ENCODE assay signal across 17 cellular contexts in the genomic region with DNA sequence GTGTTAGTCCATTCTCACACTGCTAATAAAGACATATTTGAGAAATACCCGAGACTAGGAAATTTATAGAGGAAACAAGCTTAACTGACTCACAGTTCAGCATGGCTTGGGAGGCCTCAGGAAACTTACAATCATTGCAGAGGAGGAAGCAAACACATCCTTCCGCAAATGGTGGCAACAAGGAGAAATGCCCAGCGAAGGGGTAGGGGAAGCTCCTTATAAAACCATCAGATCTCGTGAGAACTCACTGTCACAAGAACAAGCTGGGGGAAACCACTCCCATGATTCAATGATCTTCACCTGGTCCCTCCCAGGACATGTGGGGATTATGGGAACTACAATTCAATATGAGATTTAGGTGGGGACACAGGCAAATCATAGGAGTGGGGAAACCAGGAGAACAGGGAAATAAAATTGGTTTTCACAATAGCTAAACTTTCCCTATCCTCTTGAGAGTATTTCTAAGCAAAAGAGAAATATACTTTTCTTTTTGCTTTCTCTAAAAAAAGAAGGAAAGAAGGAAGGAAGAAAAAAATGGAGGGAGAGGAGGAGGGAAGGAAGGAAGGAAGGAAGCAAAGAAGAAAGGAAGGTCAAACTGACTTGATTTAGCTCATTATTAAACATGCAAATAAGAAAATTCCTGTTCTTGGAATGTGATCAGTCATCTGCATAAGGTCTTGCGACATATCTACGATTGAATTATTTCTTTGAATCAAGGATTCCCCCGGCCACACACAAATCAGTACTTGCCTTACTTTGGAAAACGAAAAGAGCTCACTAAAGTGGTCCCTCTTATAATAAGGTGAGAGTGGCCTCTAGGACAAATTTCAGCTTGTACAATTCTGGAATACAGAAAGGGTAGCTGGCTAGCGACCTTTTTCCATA.
DNase-seq lines count a peak whose midpoint lies in the region; ATAC-seq and TF ChIP-seq lines count a peak whose summit lies in the region.
"Had no signal": no experiment of that assay in that cellular context is flagged by ENCODE, and none has a peak within 500 bp of the region (broad histone marks: within the 10 kb centered on the region; RNA-seq: fewer than 3 reads in every experiment).

No MANE protein-coding gene starts in this region.

- H3K27me3 ChIP-seq in mammary epithelial cell (ENCODE audit: insufficient read depth, low read length): no peaks in the 10 kb centered on the region
- H3K27me3 ChIP-seq in left lung: no peaks in the 10 kb centered on the region
- no peaks in the 10 kb centered on the region for H3K27me3 ChIP-seq in upper lobe of right lung
- H3K27me3 ChIP-seq: brain microvascular endothelial cell, SJSA1 had no signal

- ATAC-seq in activated naive CD8-positive, alpha-beta T cell treated with anti-CD3 and anti-CD28 coated beads, Interleukin-2, amount 10 ng/mL, durations not matched to agents 7 days and 5 days (ENCODE audit: low read depth): no peak
- ATAC-seq in left lung (peak; percentile 32), upper lobe of right lung (peak; percentile 29), GM18858 (IDR thresholded peaks at IDR 0.05; ENCODE audit: unreplicated experiment) (no peak)
- ATAC-seq: sciatic nerve had no signal

- H3K79me2 ChIP-seq in mammary epithelial cell (ENCODE audit: insufficient read depth, low read length): no peaks in the 10 kb centered on the region

- no TSS peak for BruUV-seq in mammary epithelial cell (replicated peaks; lab: Mats Ljungman, UMichigan)

- H3K27ac Mint-ChIP-seq in activated naive CD8-positive, alpha-beta T cell treated with anti-CD3 and anti-CD28 coated beads, Interleukin-2, amount 10 ng/mL, durations not matched to agents 7 days and 5 days: peak overlapping the region; percentile 35
- H3K27ac Mint-ChIP-seq in activated naive CD8-positive, alpha-beta T cell treated with anti-CD3 and anti-CD28 coated beads for 36 hours: no peak overlapping the region

- H3K4me1 ChIP-seq in mammary epithelial cell (ENCODE audit: insufficient read depth, low read length) (peaks cover 22% of the 10 kb centered on the region), left lung (peaks cover 0 to 30% of the 10 kb centered on the region in 2 donors), upper lobe of right lung (no peaks in the 10 kb centered on the region)

- no peak overlapping the region for H3K4me2 ChIP-seq in mammary epithelial cell (ENCODE audit: insufficient read depth, low read depth, low read length)

- WGBS in mammary epithelial cell (ENCODE audit: low coverage, missing lambda C conversion rate): 58% methylated on average over 9 of the region's 9 CpGs

- in situ Hi-C loops in mammary epithelial cell (cut with MboI; ENCODE audit: low sequenced_read_pairs in 2 of 2): no loop called here

- H3K4me3 ChIP-seq in mammary epithelial cell (replicated peaks in 1 of 3; ENCODE audit: insufficient read depth in 1 of 3, low read depth in 2 of 3, low read length in 3 of 3): no peak overlapping the region
- peak overlapping the region in 1 of 2 donors; percentile 27 for H3K4me3 ChIP-seq in left lung
- H3K4me3 ChIP-seq in upper lobe of right lung: no peak overlapping the region
- H3K4me3 ChIP-seq: SJSA1 had no signal

- peak overlapping the region; percentile 68 for H2AFZ ChIP-seq in mammary epithelial cell (ENCODE audit: low read depth, low read length)

- H3K9ac ChIP-seq in mammary epithelial cell (ENCODE audit: insufficient read depth, low read length): no peak overlapping the region

- no peak overlapping the region for H3K4me3 Mint-ChIP-seq in activated naive CD8-positive, alpha-beta T cell treated with anti-CD3 and anti-CD28 coated beads, Interleukin-2, amount 10 ng/mL, durations not matched to agents 7 days and 5 days
- H3K4me3 Mint-ChIP-seq in activated naive CD8-positive, alpha-beta T cell treated with anti-CD3 and anti-CD28 coated beads for 36 hours: no peak overlapping the region

- H3K27ac ChIP-seq in mammary epithelial cell (ENCODE audit: insufficient read depth, low read depth, low read length) (no peak overlapping the region), left lung (peak overlapping the region in 1 of 2 donors; percentile 93), upper lobe of right lung (no peak overlapping the region)
- H3K27ac ChIP-seq: brain microvascular endothelial cell, SJSA1 had no signal

- H3K27me3 Mint-ChIP-seq in activated naive CD8-positive, alpha-beta T cell treated with anti-CD3 and anti-CD28 coated beads, Interleukin-2, amount 10 ng/mL, durations not matched to agents 7 days and 5 days: no peaks in the 10 kb centered on the region
- H3K27me3 Mint-ChIP-seq in activated naive CD8-positive, alpha-beta T cell treated with anti-CD3 and anti-CD28 coated beads for 36 hours: no peaks in the 10 kb centered on the region

- CTCF ChIA-PET in mammary epithelial cell (lab: Charles Lee; ENCODE audit: low non-redundant PET): interaction anchor here (0.6 kb wide), 1 partner anchor 496 kb away, joined by 3 read pairs; no protein-coding TSS in a partner anchor

- intact Hi-C loops in mammary epithelial cell (cut with micrococcal nuclease): no loop called here
- intact Hi-C loops in left lung (cut with DNase I): no loop called here
- intact Hi-C loops in upper lobe of right lung (cut with DNase I): no loop called here

- no peaks in the 10 kb centered on the region for H4K20me1 ChIP-seq in mammary epithelial cell (ENCODE audit: insufficient read depth, low read length)

- no peaks in the 10 kb centered on the region for H3K36me3 ChIP-seq in mammary epithelial cell (ENCODE audit: insufficient read depth, low read length)
- H3K36me3 ChIP-seq in left lung: no peaks in the 10 kb centered on the region
- H3K36me3 ChIP-seq in upper lobe of right lung: no peaks in the 10 kb centered on the region
- H3K36me3 ChIP-seq: brain microvascular endothelial cell, SJSA1 had no signal

- H3K9me3 Mint-ChIP-seq in activated naive CD8-positive, alpha-beta T cell treated with anti-CD3 and anti-CD28 coated beads, Interleukin-2, amount 10 ng/mL, durations not matched to agents 7 days and 5 days: peaks cover 7% of the 10 kb centered on the region
- peaks cover 3% of the 10 kb centered on the region for H3K9me3 Mint-ChIP-seq in activated naive CD8-positive, alpha-beta T cell treated with anti-CD3 and anti-CD28 coated beads for 36 hours

- dilution Hi-C loops in mammary epithelial cell (cut with HindIII; ENCODE audit: low sequenced_read_pairs): no loop called here

- POLR2A ChIA-PET in activated naive CD8-positive, alpha-beta T cell treated with anti-CD3 and anti-CD28 coated beads, Interleukin-2, amount 10 ng/mL, durations not matched to agents 7 days and 5 days (lab: Charles Lee): interaction anchor here (0.7 to 2.1 kb wide), 3 partner anchors 10 to 15 kb away, joined by 3 to 9 read pairs (median 4); no protein-coding TSS in a partner anchor

- DNase-seq in activated naive CD8-positive, alpha-beta T cell treated with anti-CD3 and anti-CD28 coated beads, Interleukin-2, amount 10 ng/mL, durations not matched to agents 7 days and 5 days: no peak
- DNase-seq in activated naive CD8-positive, alpha-beta T cell treated with anti-CD3 and anti-CD28 coated beads for 36 hours: no peak
- DNase-seq in mammary epithelial cell: no peak
- DNase-seq in left lung: no peak
- no peak for DNase-seq in upper lobe of right lung
- no peak for DNase-seq in pons (ENCODE audit: low spot score)
- no peak for DNase-seq in NK-92 treated with Interleukin-12 subunit alpha and Interleukin-12 subunit beta, amount 100 ng/mL, for 24 hours (lab: John Stamatoyannopoulos, UW)
- DNase-seq: activated CD4-positive, alpha-beta T cell treated with anti-CD3 and anti-CD28 coated beads for 4 hours; activated naive CD4-positive, alpha-beta T cell treated with Interleukin-2 at 50 U/mL for 16 hours; brain microvascular endothelial cell; NCI-H2081 treated with DMSO at 0.1 percent for 48 hours; NCI-H526; stimulated activated CD4-positive, alpha-beta T cell treated with anti-CD3 and anti-CD28 coated beads, Interleukin-2, amount 100 ng/mL, for 48 hours; substantia nigra had no signal

- H3K9me3 ChIP-seq in mammary epithelial cell (replicated peaks; ENCODE audit: insufficient read depth, low read length) (no peaks in the 10 kb centered on the region), left lung (no peaks in the 10 kb centered on the region), upper lobe of right lung (no peaks in the 10 kb centered on the region)
- H3K9me3 ChIP-seq: SJSA1 had no signal

- no peak for TF ChIP-seq CTCF in mammary epithelial cell (conservative IDR thresholded peaks at IDR 0.05 in 1 of 2, IDR thresholded peaks at IDR 0.05 in 1 of 2; ENCODE audit: extremely low read depth in 1 of 2, insufficient read depth in 1 of 2, low read depth in 1 of 2, low read length in 2 of 2)
- no peak for TF ChIP-seq CTCF in left lung (IDR thresholded peaks at IDR 0.05)
- TF ChIP-seq CTCF in upper lobe of right lung (IDR thresholded peaks at IDR 0.05): no peak

- H3K4me1 Mint-ChIP-seq in activated naive CD8-positive, alpha-beta T cell treated with anti-CD3 and anti-CD28 coated beads, Interleukin-2, amount 10 ng/mL, durations not matched to agents 7 days and 5 days: peaks cover 21% of the 10 kb centered on the region
- H3K4me1 Mint-ChIP-seq in activated naive CD8-positive, alpha-beta T cell treated with anti-CD3 and anti-CD28 coated beads for 36 hours: peaks cover 25% of the 10 kb centered on the region

- peaks cover 21% of the 10 kb centered on the region for H3K36me3 Mint-ChIP-seq in activated naive CD8-positive, alpha-beta T cell treated with anti-CD3 and anti-CD28 coated beads, Interleukin-2, amount 10 ng/mL, durations not matched to agents 7 days and 5 days
- peaks cover 5% of the 10 kb centered on the region for H3K36me3 Mint-ChIP-seq in activated naive CD8-positive, alpha-beta T cell treated with anti-CD3 and anti-CD28 coated beads for 36 hours

Comparison
In these comparisons a context has a peak if more than half of its experiments do, and no peak if none do; other contexts are left out.
1. ATAC-seq: peak in left lung (single experiment) and upper lobe of right lung (single experiment); none in activated naive CD8-positive, alpha-beta T cell treated with anti-CD3 and anti-CD28 coated beads, Interleukin-2, amount 10 ng/mL, durations not matched to agents 7 days and 5 days (single experiment) and GM18858 (single experiment).